Comparison of ENCODE assay signal across 18 cellular contexts in the genomic region with DNA sequence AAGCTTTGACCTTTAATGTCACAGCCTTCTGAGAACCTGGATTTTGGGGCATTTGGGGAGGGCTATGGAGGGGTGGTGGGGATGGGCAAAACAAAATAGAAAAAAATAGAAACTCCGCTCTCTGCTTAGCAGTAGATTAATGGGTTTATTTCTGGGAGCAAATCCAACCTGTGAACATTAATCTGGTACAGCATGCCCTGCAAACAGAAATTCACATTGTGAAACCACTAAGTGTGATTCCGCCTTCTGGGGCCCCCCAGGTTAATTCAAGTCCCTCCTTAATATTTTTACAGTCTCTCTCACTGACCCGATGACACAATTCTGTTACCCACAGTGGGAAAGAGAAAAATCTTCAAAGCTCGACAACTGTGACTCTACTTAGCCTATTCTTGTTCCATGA.
DNase-seq lines count a peak whose midpoint lies in the region; ATAC-seq and TF ChIP-seq lines count a peak whose summit lies in the region.
"Had no signal": no experiment of that assay in that cellular context is flagged by ENCODE, and none has a peak within 500 bp of the region (broad histone marks: within the 10 kb centered on the region; RNA-seq: fewer than 3 reads in every experiment).

No MANE protein-coding gene starts in this region.

- intact Hi-C loops in OCI-LY7 (cut with micrococcal nuclease; ENCODE audit: unreplicated experiment) = no loop called here
- intact Hi-C loops in head of caudate nucleus (cut with DNase I) = no loop called here

- no peaks in the 10 kb centered on the region for H3K9me3 ChIP-seq in BLaER1
- H3K9me3 ChIP-seq in OCI-LY7 (ENCODE audit: low read length) = no peaks in the 10 kb centered on the region
- H3K9me3 ChIP-seq: Caco-2, left ventricle myocardium inferior, vagina had no signal

- H3K36me3 Mint-ChIP-seq in activated CD8-positive, alpha-beta T cell treated with anti-CD3 and anti-CD28 coated beads, Interleukin-2, amount 10 ng/mL, durations not matched to agents 7 days and 5 days (ENCODE audit: low read depth) = peaks cover 54% of the 10 kb centered on the region

- no peak for DNase-seq in activated CD8-positive, alpha-beta T cell treated with anti-CD3 and anti-CD28 coated beads, Interleukin-2, amount 10 ng/mL, durations not matched to agents 7 days and 5 days
- no peak for DNase-seq in left lobe of liver (ENCODE audit: low spot score)
- no peak for DNase-seq in OCI-LY7 (ENCODE audit: low spot score)
- no peak for DNase-seq in activated gamma-delta T cell treated with Interleukin-2 at 50 U/mL for 16 hours
- DNase-seq in head of caudate nucleus = no peak
- DNase-seq: activated CD8-positive, alpha-beta memory T cell treated with anti-CD3 and anti-CD28 coated beads, Interleukin-2, amount 10 ng/mL, durations not matched to agents 7 days and 5 days; activated effector memory CD4-positive, alpha-beta T cell treated with anti-CD3 and anti-CD28 coated beads, Interleukin-2, amount 50 U/mL, for 16 hours; anterior cingulate cortex; Caco-2; foreskin keratinocyte; left ventricle myocardium inferior; NCI-H1694 treated with DMSO at 0.1 percent for 48 hours; Right ventricle myocardium superior had no signal

- H4K20me1 ChIP-seq in BLaER1 (no peaks in the 10 kb centered on the region), OCI-LY7 (ENCODE audit: insufficient read depth, low read length) (no peaks in the 10 kb centered on the region)

- H3K9me3 Mint-ChIP-seq in activated CD8-positive, alpha-beta T cell treated with anti-CD3 and anti-CD28 coated beads, Interleukin-2, amount 10 ng/mL, durations not matched to agents 7 days and 5 days (ENCODE audit: insufficient read depth) = no peaks in the 10 kb centered on the region
- H3K9me3 Mint-ChIP-seq: neural crest cell had no signal

- CTCF ChIA-PET in activated CD8-positive, alpha-beta T cell treated with anti-CD3 and anti-CD28 coated beads, Interleukin-2, amount 10 ng/mL, durations not matched to agents 7 days and 5 days (lab: Charles Lee) = no interaction called here
- CTCF ChIA-PET in OCI-LY7 (lab: Charles Lee; ENCODE audit: unreplicated experiment) = no interaction called here

- H3K4me3 Mint-ChIP-seq in activated CD8-positive, alpha-beta T cell treated with anti-CD3 and anti-CD28 coated beads, Interleukin-2, amount 10 ng/mL, durations not matched to agents 7 days and 5 days = peak overlapping the region; percentile 24
- H3K4me3 Mint-ChIP-seq: neural crest cell had no signal

- no peak overlapping the region for H2AFZ ChIP-seq in OCI-LY7 (ENCODE audit: low read length)

- H3K4me1 Mint-ChIP-seq in activated CD8-positive, alpha-beta T cell treated with anti-CD3 and anti-CD28 coated beads, Interleukin-2, amount 10 ng/mL, durations not matched to agents 7 days and 5 days (ENCODE audit: low read depth) = peaks cover 38% of the 10 kb centered on the region
- H3K4me1 Mint-ChIP-seq: neural crest cell had no signal

- no peaks in the 10 kb centered on the region for H3K9me2 ChIP-seq in OCI-LY7 (ENCODE audit: insufficient read depth, low read length)

- peak overlapping the region; percentile 8; the same call in 1 of the 2 replicates for H3K27ac ChIP-seq in BLaER1
- peak overlapping the region; percentile 39; the same call in 1 of the 2 replicates for H3K27ac ChIP-seq in C4-2B
- no peak overlapping the region for H3K27ac ChIP-seq in OCI-LY7 (ENCODE audit: low read depth, low read length, poor library complexity, severe bottlenecking)
- H3K27ac ChIP-seq: foreskin keratinocyte, left ventricle myocardium inferior, vagina had no signal

- H3K27me3 ChIP-seq in BLaER1 = no peaks in the 10 kb centered on the region
- H3K27me3 ChIP-seq: foreskin keratinocyte, vagina had no signal

- POLR2A ChIA-PET in activated CD8-positive, alpha-beta T cell treated with anti-CD3 and anti-CD28 coated beads, Interleukin-2, amount 10 ng/mL, durations not matched to agents 7 days and 5 days (lab: Charles Lee) = no interaction called here
- POLR2A ChIA-PET in OCI-LY7 (lab: Charles Lee) = interaction anchor here (0.6 to 1.0 kb wide), 5 partner anchors 8 to 837 kb away, joined by 3 read pairs; no protein-coding TSS in a partner anchor

- H3K27ac Mint-ChIP-seq in activated CD8-positive, alpha-beta T cell treated with anti-CD3 and anti-CD28 coated beads, Interleukin-2, amount 10 ng/mL, durations not matched to agents 7 days and 5 days = peak overlapping the region; percentile 41
- H3K27ac Mint-ChIP-seq: activated CD8-positive, alpha-beta memory T cell treated with anti-CD3 and anti-CD28 coated beads, Interleukin-2, amount 10 ng/mL, durations not matched to agents 7 days and 5 days had no signal

- H3K36me3 ChIP-seq in BLaER1 = peaks cover 5% of the 10 kb centered on the region; the same call in 1 of the 2 replicates
- H3K36me3 ChIP-seq in OCI-LY7 (ENCODE audit: insufficient read depth, low read length) = no peaks in the 10 kb centered on the region
- H3K36me3 ChIP-seq: left ventricle myocardium inferior, vagina had no signal

- no peaks in the 10 kb centered on the region for H3K79me2 ChIP-seq in OCI-LY7 (ENCODE audit: insufficient read depth, low read depth, low read length)

- H3K4me3 ChIP-seq in BLaER1 = no peak overlapping the region
- H3K4me3 ChIP-seq in OCI-LY7 (ENCODE audit: low read depth, low read length, poor library complexity, severe bottlenecking) = no peak overlapping the region
- H3K4me3 ChIP-seq: left ventricle myocardium inferior, vagina had no signal

- ATAC-seq in activated CD8-positive, alpha-beta T cell treated with anti-CD3 and anti-CD28 coated beads, Interleukin-2, amount 10 ng/mL, durations not matched to agents 7 days and 5 days = no peak
- peak; percentile 77 for ATAC-seq in left lobe of liver
- ATAC-seq: activated CD4-positive, CD25-positive, alpha-beta regulatory T cell treated with anti-CD3 and anti-CD28 coated beads, Interleukin-2, amount 50 U/mL, for 24 hours; activated CD8-positive, alpha-beta memory T cell treated with anti-CD3 and anti-CD28 coated beads, Interleukin-2, amount 10 ng/mL, durations not matched to agents 7 days and 5 days; foreskin keratinocyte had no signal

- H3K27me3 Mint-ChIP-seq in activated CD8-positive, alpha-beta T cell treated with anti-CD3 and anti-CD28 coated beads, Interleukin-2, amount 10 ng/mL, durations not matched to agents 7 days and 5 days (ENCODE audit: low read depth) = no peaks in the 10 kb centered on the region

- H3K4me1 ChIP-seq in BLaER1 (peaks cover 55% of the 10 kb centered on the region), OCI-LY7 (ENCODE audit: insufficient read depth, low read length, poor library complexity, severe bottlenecking) (no peaks in the 10 kb centered on the region)
- H3K4me1 ChIP-seq: Caco-2, foreskin keratinocyte had no signal

- no peak for TF ChIP-seq CTCF in C4-2B (conservative IDR thresholded peaks at IDR 0.05)
- TF ChIP-seq CTCF in OCI-LY7 (conservative IDR thresholded peaks at IDR 0.05; ENCODE audit: low read length) = no peak

- H3K4me2 ChIP-seq in BLaER1 = peak overlapping the region; percentile 79
- H3K4me2 ChIP-seq in OCI-LY7 (ENCODE audit: low read length) = no peak overlapping the region

- H3K9ac ChIP-seq in BLaER1 = no peak overlapping the region

- no TSS peak for BruUV-seq in OCI-LY7 (replicated peaks; lab: Mats Ljungman, UMichigan)
